In the genomic region with DNA sequence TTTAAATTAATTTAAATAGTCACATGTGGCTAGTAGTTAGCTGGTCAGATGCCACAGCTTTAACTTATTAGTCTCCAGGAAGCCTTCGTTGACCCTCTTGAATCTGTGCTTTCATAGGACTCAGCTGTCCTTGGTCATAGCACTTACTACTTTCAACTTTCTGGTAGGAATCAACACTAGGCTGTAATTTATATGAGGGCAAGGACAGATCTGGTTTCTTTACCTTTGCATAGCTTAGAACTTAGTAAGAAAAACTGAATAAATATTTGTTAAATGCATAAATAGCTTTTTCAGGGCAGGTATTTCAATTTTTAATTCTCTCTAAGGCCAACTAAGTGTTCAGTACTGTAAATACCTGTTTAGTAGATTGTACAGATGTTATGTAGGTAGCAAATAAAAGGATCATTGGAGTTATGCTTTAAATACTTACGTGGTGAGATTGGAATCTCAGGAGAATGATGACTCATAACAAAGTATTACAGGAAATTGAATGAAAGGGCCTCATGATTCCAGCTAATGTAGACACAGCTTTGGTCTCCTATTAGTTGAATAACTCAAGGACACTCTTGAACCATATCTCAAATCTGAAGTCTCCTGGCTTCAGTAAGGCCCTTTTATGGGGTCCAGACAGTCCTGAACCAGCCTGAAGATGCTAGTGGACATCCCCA, we compare ENCODE assay signal across 1 cellular context.
TF ChIP-seq lines count a peak whose summit lies in the region.

No MANE protein-coding gene starts in this region.

TF ChIP-seq in WTC11, 78 proteins besides CTCF, POLR2A, EP300 and RAD21 (continued from another document):
- TF ChIP-seq PRDM15 (CRISPR knock-in tag; IDR thresholded peaks at IDR 0.05) = no peak
